ENCODE assay signal across 20 cellular contexts in genomic region chr5:175470756-175471155, GRCh38. TPM values are rescaled to one million over a fixed set of nuclear protein-coding genes. Genes with fewer than 3 reads are reported as not detected.
DNase-seq lines count a peak whose midpoint lies in the region; ATAC-seq lines count a peak whose summit lies in the region.
"Had no signal": no experiment of that assay in that cellular context is flagged by ENCODE, and none has a peak within 500 bp of the region (broad histone marks: within the 10 kb centered on the region; RNA-seq: fewer than 3 reads in every experiment).

No MANE protein-coding gene starts in this region.

- in situ Hi-C loops in SK-MEL-5 (cut with HindIII; ENCODE audit: low pct_unique_long_range_greater_than_20kb, low sequenced_read_pairs): no loop called here

- peaks cover 29% of the 10 kb centered on the region for H3K4me1 Mint-ChIP-seq in stimulated activated naive CD8-positive, alpha-beta T cell treated with anti-CD3 and anti-CD28 coated beads, Interleukin-15, amount 100 ng/mL, for 72 hours
- H3K4me1 Mint-ChIP-seq in T-cell: peaks cover 0 to 6% (median 4%) of the 10 kb centered on the region in 3 donors

- no peak overlapping the region for H3K27ac Mint-ChIP-seq in stimulated activated naive CD8-positive, alpha-beta T cell treated with anti-CD3 and anti-CD28 coated beads, Interleukin-15, amount 100 ng/mL, for 72 hours
- H3K27ac Mint-ChIP-seq in T-cell: no peak overlapping the region
- H3K27ac Mint-ChIP-seq: H9, HFFc6 had no signal

- no peaks in the 10 kb centered on the region for H3K36me3 Mint-ChIP-seq in T-cell

- no peak for ATAC-seq in stimulated activated naive CD8-positive, alpha-beta T cell treated with anti-CD3 and anti-CD28 coated beads, Interleukin-15, amount 100 ng/mL, for 72 hours
- no peak for ATAC-seq in T-cell (replicated peaks in 1 of 4)
- ATAC-seq: K562 had no signal

- DNase-seq in NCI-H82 (lab: John Stamatoyannopoulos, UW) (peak; percentile 30), NCI-H82 treated with DMSO at 0.1 percent for 48 hours (lab: John Stamatoyannopoulos, UW; ENCODE audit: unreplicated experiment) (no peak), SK-MEL-5 (ENCODE audit: low read depth, low spot score) (peak; percentile 69), globus pallidus (ENCODE audit: low spot score) (peak; percentile 55), superior temporal gyrus (ENCODE audit: extremely low spot score) (peak; percentile 69), T-cell (no peak)
- no peak for DNase-seq in stimulated activated naive CD8-positive, alpha-beta T cell treated with anti-CD3 and anti-CD28 coated beads, Interleukin-15, amount 100 ng/mL, for 72 hours
- no peak for DNase-seq in stimulated activated naive CD4-positive, alpha-beta T cell treated with Interleukin-2 at 50 U/mL for 16 hours (lab: John Stamatoyannopoulos, UW)
- DNase-seq: AML-193, DMS79, H9, HFFc6, NCI-H1092 treated with DMSO at 0.1 percent for 48 hours, NCI-H1694 treated with DMSO at 0.1 percent for 48 hours, NCI-H2081 treated with DMSO at 0.1 percent for 48 hours, NCI-H446, SHP77 treated with DMSO at 0.1 percent for 48 hours, SK-N-SH had no signal

- POLR2A ChIA-PET in T-cell (lab: Charles Lee): no interaction called here

- no peak overlapping the region for H3K4me3 Mint-ChIP-seq in stimulated activated naive CD8-positive, alpha-beta T cell treated with anti-CD3 and anti-CD28 coated beads, Interleukin-15, amount 100 ng/mL, for 72 hours
- H3K4me3 Mint-ChIP-seq in T-cell: no peak overlapping the region
- H3K4me3 Mint-ChIP-seq: H9, HFFc6 had no signal

- H3K27me3 Mint-ChIP-seq in stimulated activated naive CD8-positive, alpha-beta T cell treated with anti-CD3 and anti-CD28 coated beads, Interleukin-15, amount 100 ng/mL, for 72 hours: no peaks in the 10 kb centered on the region
- H3K27me3 Mint-ChIP-seq in T-cell: peaks cover 0 to 2% of the 10 kb centered on the region in 2 donors

- CTCF ChIA-PET in T-cell (lab: Charles Lee): no interaction called here

- no peaks in the 10 kb centered on the region for H3K9me3 Mint-ChIP-seq in stimulated activated naive CD8-positive, alpha-beta T cell treated with anti-CD3 and anti-CD28 coated beads, Interleukin-15, amount 100 ng/mL, for 72 hours
- no peaks in the 10 kb centered on the region for H3K9me3 Mint-ChIP-seq in T-cell
- H3K9me3 Mint-ChIP-seq: H9, HFFc6 had no signal

RNA-seq across cellular contexts. Expression of gene SFXN1, which starts 7.6 kb away (rescaled TPM):
- 77.4 and 104 TPM in 2 replicates for total RNA-seq in SK-MEL-5 (2014; rRNA removed; shearing (Covaris generic))
- 78.9 and 113 TPM in 2 replicates for polyA plus RNA-seq in SK-MEL-5 (2015; cell fraction: cytosol; rRNA removed)
- 48.1 and 62.9 TPM in 2 replicates for polyA plus RNA-seq in SK-MEL-5 (2015; cell fraction: nucleus; rRNA removed)
- total RNA-seq in T-cell: 10 to 100 TPM; 78.8 to 97.0 (median 84.1) TPM

RNA-seq across cellular contexts. Expression of gene DRD1, which starts 26.8 kb away (rescaled TPM):
- total RNA-seq in SK-MEL-5 (2014; rRNA removed; shearing (Covaris generic)): not detected in 2 replicates
- polyA plus RNA-seq in SK-MEL-5 (2015; cell fraction: cytosol; rRNA removed): not detected in 2 replicates
- not detected in 2 replicates for polyA plus RNA-seq in SK-MEL-5 (2015; cell fraction: nucleus; rRNA removed)
- not detected for total RNA-seq in T-cell
- total RNA-seq: A172, H9, HFFc6, K562 had no signal
- polyA plus RNA-seq: K562, SK-N-SH had no signal

Comparison
In these comparisons a context has a peak if more than half of its experiments do, and no peak if none do; other contexts are left out.
1. DNase-seq: peak in NCI-H82 (single experiment), SK-MEL-5 (single experiment), globus pallidus (single experiment) and superior temporal gyrus (single experiment); none in NCI-H82 treated with DMSO at 0.1 percent for 48 hours (single experiment), stimulated activated naive CD8-positive, alpha-beta T cell treated with anti-CD3 and anti-CD28 coated beads, Interleukin-15, amount 100 ng/mL, for 72 hours (0 of 2), T-cell (0 of 34) and stimulated activated naive CD4-positive, alpha-beta T cell treated with Interleukin-2 at 50 U/mL for 16 hours (single experiment).